ENCODE assay signal across 8 cellular contexts in genomic region chr6:18387061-18387721, GRCh38. TPM values are rescaled to one million over a fixed set of nuclear protein-coding genes. Genes with fewer than 3 reads are reported as not detected.
DNase-seq lines count a peak whose midpoint lies in the region; TF ChIP-seq lines count a peak whose summit lies in the region.

Gene RNF144B, plus strand, starts transcription at chr6:18387350. Its CDS starts 12,185 bp downstream, at chr6:18399535.

- H3K9ac ChIP-seq in SK-N-MC (ENCODE audit: insufficient read length) = peak within 1 kb of the TSS; percentile 61

- H3K9me3 ChIP-seq in SK-N-MC (ENCODE audit: low read depth, low read length) = no peaks in the 10 kb centered on the region
- H3K9me3 ChIP-seq in osteoblast (ENCODE audit: low read depth, low read length) = no peaks in the 10 kb centered on the region
- H3K9me3 ChIP-seq in testis = no peaks in the 10 kb centered on the region

- no peaks in the 10 kb centered on the region for H4K20me1 ChIP-seq in osteoblast (ENCODE audit: insufficient read depth, low read length)

- TF ChIP-seq CTCF in osteoblast (IDR thresholded peaks at IDR 0.05; ENCODE audit: extremely low read depth, low read depth, low read length) (no peak), testis (IDR thresholded peaks at IDR 0.05) (no peak)

- H3K4me2 ChIP-seq in osteoblast (ENCODE audit: insufficient read depth, low read length) = peak within 1 kb of the TSS; percentile 90

- peaks cover 43% of the 10 kb centered on the region for H3K4me1 Mint-ChIP-seq in activated naive CD4-positive, alpha-beta T cell treated with anti-CD3 and anti-CD28 coated beads, Interleukin-2, amount 50 U/mL, for 24 hours

- H2AFZ ChIP-seq in osteoblast (ENCODE audit: low read length) = peak within 1 kb of the TSS; percentile 97

- H3K4me3 Mint-ChIP-seq in activated naive CD4-positive, alpha-beta T cell treated with anti-CD3 and anti-CD28 coated beads, Interleukin-2, amount 50 U/mL, for 24 hours = peak within 1 kb of the TSS; percentile 100

- peak within 1 kb of the TSS; percentile 86 for H3K4me3 ChIP-seq in SK-N-MC
- H3K4me3 ChIP-seq in osteoblast (ENCODE audit: insufficient read depth, low read length) = peak within 1 kb of the TSS; percentile 82
- peak within 1 kb of the TSS; percentile 41 to 62 for H3K4me3 ChIP-seq in testis

- H3K4me1 ChIP-seq in osteoblast (ENCODE audit: insufficient read depth, low read length) (peaks cover 44% of the 10 kb centered on the region), testis (peaks cover 13% of the 10 kb centered on the region)

- peaks cover 5% of the 10 kb centered on the region for H3K79me2 ChIP-seq in osteoblast (ENCODE audit: insufficient read depth, low read length)

- POLR2A ChIA-PET in HEK293T (lab: Yijun Ruan, JAX) = interaction anchor here (1.2 to 1.7 kb wide), 2 partner anchors 40 to 44 kb away, joined by 3 to 4 read pairs; no protein-coding TSS in a partner anchor

- peak within 1 kb of the TSS; percentile 92 for H3K27ac Mint-ChIP-seq in activated naive CD4-positive, alpha-beta T cell treated with anti-CD3 and anti-CD28 coated beads, Interleukin-2, amount 50 U/mL, for 24 hours

- H3K36me3 ChIP-seq in SK-N-MC (ENCODE audit: insufficient read depth, low read length) (no peaks in the 10 kb centered on the region), osteoblast (ENCODE audit: insufficient read depth, low read length) (no peaks in the 10 kb centered on the region), testis (ENCODE audit: low read depth, missing control alignments) (no peaks in the 10 kb centered on the region)

- intact Hi-C loops in testis (cut with DNase I; ENCODE audit: low total_unique reads) = no loop called here

- no peak for TF ChIP-seq POLR2A in testis (IDR thresholded peaks at IDR 0.05)

- H3K27me3 Mint-ChIP-seq in activated naive CD4-positive, alpha-beta T cell treated with anti-CD3 and anti-CD28 coated beads, Interleukin-2, amount 50 U/mL, for 24 hours = no peaks in the 10 kb centered on the region

- WGBS in testis, 2 donors = 1 to 2% methylated on average over 25 to 40 of the region's 40 CpGs

- CTCF ChIA-PET in HEK293T (lab: Yijun Ruan, JAX) = interaction anchor here (0.5 to 0.8 kb wide), 3 partner anchors 12 to 571 kb away, joined by 3 to 4 read pairs (median 4); no protein-coding TSS in a partner anchor

- H3K27me3 ChIP-seq in osteoblast (ENCODE audit: insufficient read depth, low read length) = no peaks in the 10 kb centered on the region
- H3K27me3 ChIP-seq in testis = no peaks in the 10 kb centered on the region

- H3K9me3 Mint-ChIP-seq in activated naive CD4-positive, alpha-beta T cell treated with anti-CD3 and anti-CD28 coated beads, Interleukin-2, amount 50 U/mL, for 24 hours = no peaks in the 10 kb centered on the region

- H3K27ac ChIP-seq in SK-N-MC = no peak within 1 kb of the TSS
- H3K27ac ChIP-seq in osteoblast (ENCODE audit: low read depth, low read length) = peak within 1 kb of the TSS; percentile 81
- H3K27ac ChIP-seq in testis = peak within 1 kb of the TSS; percentile 51 to 73

- H3K36me3 Mint-ChIP-seq in activated naive CD4-positive, alpha-beta T cell treated with anti-CD3 and anti-CD28 coated beads, Interleukin-2, amount 50 U/mL, for 24 hours = no peaks in the 10 kb centered on the region

- peak; percentile 92 for DNase-seq in ELF-1 (ENCODE audit: low read depth, low spot score)
- peak; percentile 72 for DNase-seq in HEK293T (ENCODE audit: extremely low spot score)
- DNase-seq in MV-4-11 (lab: John Stamatoyannopoulos, UW) = peak; percentile 84
- no peak for DNase-seq in SK-N-MC (ENCODE audit: low read depth, low spot score)
- DNase-seq in glomerular visceral epithelial cell (ENCODE audit: extremely low spot score) = peak; percentile 91
- peak; percentile 62 for DNase-seq in osteoblast (ENCODE audit: insufficient read length, low spot score, missing footprints)
- DNase-seq in testis = peak; percentile 82

TF ChIP-seq in HEK293T, 16 proteins besides CTCF, POLR2A, EP300 and RAD21:
- TF ChIP-seq LEF1 (IDR thresholded peaks at IDR 0.05; ENCODE audit: borderline replicate concordance) (no peak), ELF4 (IDR thresholded peaks at IDR 0.05) (0 out of 2 replicates have a peak, but pooled peaks have one; percentile 29), PKNOX1 (IDR thresholded peaks at IDR 0.05) (peak; percentile 96)

RNA-seq across cellular contexts. Expression of gene RNF144B, which starts in this region (rescaled TPM):
- total RNA-seq in osteoblast = 4.4 and 5.8 TPM in 2 replicates
- total RNA-seq in testis = 1 to 10 TPM; 6.1 TPM
- 6.3 TPM for polyA plus RNA-seq in testis (ENCODE audit: insufficient read depth, low read depth, low replicate concordance)
